ENCODE assay signal across 8 cellular contexts in the genomic region with DNA sequence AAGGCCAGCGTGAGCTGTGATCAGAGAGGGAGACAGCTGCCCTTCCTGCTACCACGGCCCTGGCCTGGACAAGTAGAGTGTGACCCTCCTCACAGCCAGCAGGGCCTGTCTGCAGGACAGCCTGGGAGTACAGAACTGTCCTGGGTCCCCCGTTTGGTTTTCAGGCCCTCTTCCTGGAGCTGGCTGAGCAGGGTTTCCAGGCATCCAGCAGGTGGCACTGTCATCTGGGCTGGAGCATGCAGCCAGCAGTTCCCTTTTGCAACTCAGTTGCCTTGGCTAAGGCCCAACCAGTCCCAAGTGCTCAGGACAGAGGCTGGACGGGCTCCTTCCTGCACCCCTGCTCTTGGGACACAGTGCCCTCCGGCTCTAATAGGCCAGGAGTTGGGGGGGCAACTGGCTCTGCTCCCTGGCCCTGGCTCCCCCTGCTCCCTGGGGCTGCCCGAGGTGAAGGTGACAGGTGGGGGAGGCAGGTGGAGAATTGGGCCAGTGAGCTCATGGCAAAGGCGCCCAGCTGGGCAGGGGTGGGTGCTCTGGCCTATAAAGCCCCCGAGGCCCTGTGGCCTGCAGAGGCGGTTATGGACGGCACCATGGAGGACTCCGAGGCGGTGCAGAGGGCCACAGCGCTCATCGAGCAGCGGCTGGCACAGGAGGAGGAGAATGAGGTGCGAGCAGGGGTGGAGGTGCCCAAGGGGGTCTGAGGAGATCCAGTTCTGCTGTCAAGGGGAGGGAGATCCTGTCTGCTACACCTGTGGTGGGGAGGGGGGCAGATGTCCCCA. TPM values are rescaled to one million over a fixed set of nuclear protein-coding genes. Genes with fewer than 3 reads are reported as not detected.
DNase-seq lines count a peak whose midpoint lies in the region; ATAC-seq and TF ChIP-seq lines count a peak whose summit lies in the region.

A gene with protein sequence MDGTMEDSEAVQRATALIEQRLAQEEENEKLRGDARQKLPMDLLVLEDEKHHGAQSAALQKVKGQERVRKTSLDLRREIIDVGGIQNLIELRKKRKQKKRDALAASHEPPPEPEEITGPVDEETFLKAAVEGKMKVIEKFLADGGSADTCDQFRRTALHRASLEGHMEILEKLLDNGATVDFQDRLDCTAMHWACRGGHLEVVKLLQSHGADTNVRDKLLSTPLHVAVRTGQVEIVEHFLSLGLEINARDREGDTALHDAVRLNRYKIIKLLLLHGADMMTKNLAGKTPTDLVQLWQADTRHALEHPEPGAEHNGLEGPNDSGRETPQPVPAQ (plus strand): TSS at position 566 of the 776 bp plus-strand sequence. CDS start 10 bp downstream, at position 576.

- H3K27ac ChIP-seq in adrenal gland: no peak within 1 kb of the TSS
- H3K27ac ChIP-seq in heart left ventricle: peak within 1 kb of the TSS; percentile 71 to 95 (median 88)

- no peaks in the 10 kb centered on the region for H3K9me3 ChIP-seq in adrenal gland (replicated peaks in 1 of 3)
- H3K9me3 ChIP-seq in heart left ventricle: no peaks in the 10 kb centered on the region

- TF ChIP-seq POLR2A in adrenal gland (IDR thresholded peaks at IDR 0.05) (no peak), heart left ventricle (IDR thresholded peaks at IDR 0.05) (no peak)

- ATAC-seq in heart left ventricle: peak; percentile 64 to 76 (median 72)
- ATAC-seq in HG03025 (IDR thresholded peaks at IDR 0.05; ENCODE audit: low FRiP score, unreplicated experiment): no peak

- intact Hi-C loops in adrenal gland (cut with DNase I) (loop anchor here (5.0 to 10.0 kb wide), 2 partner anchors 40 to 162 kb away; a partner anchor contains a TSS), heart left ventricle (cut with DNase I) (loop anchor here in 9 of 10 donors (1.0 to 5.0 kb wide), 5 partner anchors 38 to 160 kb away; no protein-coding TSS in a partner anchor)

- DNase-seq in A172 (ENCODE audit: low spot score): peak; percentile 86
- DNase-seq in GM12865 (ENCODE audit: low read depth): peak; percentile 84
- peak; percentile 84 for DNase-seq in HuH-7.5 (ENCODE audit: low spot score)
- DNase-seq in SKM-1 (lab: John Stamatoyannopoulos, UW; ENCODE audit: unreplicated experiment): peak; percentile 43
- DNase-seq in adrenal gland: peak; percentile 86 to 93 (median 91)
- peak; percentile 82 to 92 (median 87) for DNase-seq in heart left ventricle
- peak; percentile 75 for DNase-seq in putamen (ENCODE audit: low spot score)

- no peak within 1 kb of the TSS for H3K4me3 ChIP-seq in GM12865 (ENCODE audit: low read depth, low read length)
- no peak within 1 kb of the TSS for H3K4me3 ChIP-seq in adrenal gland
- peak within 1 kb of the TSS in 9 of 12 donors; percentile 13 to 43 (median 36) for H3K4me3 ChIP-seq in heart left ventricle

- TF ChIP-seq CTCF in GM12865 (IDR thresholded peaks at IDR 0.05; ENCODE audit: insufficient read depth, low read depth, low read length, missing control alignments) (peak; percentile 98), adrenal gland (IDR thresholded peaks at IDR 0.05) (peak; percentile 81 to 93 (median 91)), heart left ventricle (IDR thresholded peaks at IDR 0.05) (peak; percentile 69 to 85 (median 80))

- H3K27me3 ChIP-seq in adrenal gland: no peaks in the 10 kb centered on the region
- H3K27me3 ChIP-seq in heart left ventricle: no peaks in the 10 kb centered on the region

- WGBS in adrenal gland, 4 donors: 60 to 87% (median 61%) methylated on average over 1 to 16 of the region's 16 CpGs
- 62 to 66% (median 65%) methylated on average over 13 to 16 of the region's 16 CpGs for WGBS in heart left ventricle, 4 donors

- peaks cover 6 to 27% of the 10 kb centered on the region in 2 donors for H3K4me1 ChIP-seq in adrenal gland (replicated peaks in 1 of 2)
- peaks cover 0 to 50% (median 24%) of the 10 kb centered on the region in 12 donors for H3K4me1 ChIP-seq in heart left ventricle

- peaks cover 0 to 19% of the 10 kb centered on the region in 2 donors for H3K36me3 ChIP-seq in adrenal gland (replicated peaks in 1 of 2)
- peaks cover 0 to 36% (median 32%) of the 10 kb centered on the region in 9 donors for H3K36me3 ChIP-seq in heart left ventricle

RNA-seq across cellular contexts. Expression of the gene that starts here (rescaled TPM):
- 2.0 and 6.7 TPM in 2 replicates for total RNA-seq in A172 (2014; rRNA removed; shearing (Covaris generic))
- total RNA-seq in adrenal gland (1 to 10 TPM in 5 of 8 donors, under 1 TPM in 1, not detected in 2; 0.84 to 2.9 (median 2.5) TPM), heart left ventricle (1,000 to 10,000 TPM in 1 of 9 donors, 100 to 1,000 TPM in 6, 10 to 100 TPM in 2; 56.7 to 2,367 (median 517) TPM)
- polyA plus RNA-seq in adrenal gland (under 1 TPM; 0.24 to 0.81 (median 0.72) TPM), heart left ventricle (100 to 1,000 TPM; 450 to 857 TPM)

Comparison
In these comparisons a context has a peak if more than half of its experiments do, and no peak if none do; other contexts are left out.
1. RNA of the gene that starts here (polyA plus RNA-seq): 450 to 857 TPM in heart left ventricle; 0.24 to 0.81 TPM in adrenal gland; every median in the first group is over 100 times any median in the second.
2. H3K4me3 ChIP-seq: peak in heart left ventricle (9 of 12); none in GM12865 (single experiment) and adrenal gland (0 of 4).
3. H3K27ac ChIP-seq: peak in heart left ventricle (12 of 12); none in adrenal gland (0 of 5).
4. Peak in every context shown above with its lines, with median percentiles within 50 percentile points of each other: DNase-seq and CTCF ChIP-seq.